ENCODE assay signal across 8 cellular contexts in the genomic region with DNA sequence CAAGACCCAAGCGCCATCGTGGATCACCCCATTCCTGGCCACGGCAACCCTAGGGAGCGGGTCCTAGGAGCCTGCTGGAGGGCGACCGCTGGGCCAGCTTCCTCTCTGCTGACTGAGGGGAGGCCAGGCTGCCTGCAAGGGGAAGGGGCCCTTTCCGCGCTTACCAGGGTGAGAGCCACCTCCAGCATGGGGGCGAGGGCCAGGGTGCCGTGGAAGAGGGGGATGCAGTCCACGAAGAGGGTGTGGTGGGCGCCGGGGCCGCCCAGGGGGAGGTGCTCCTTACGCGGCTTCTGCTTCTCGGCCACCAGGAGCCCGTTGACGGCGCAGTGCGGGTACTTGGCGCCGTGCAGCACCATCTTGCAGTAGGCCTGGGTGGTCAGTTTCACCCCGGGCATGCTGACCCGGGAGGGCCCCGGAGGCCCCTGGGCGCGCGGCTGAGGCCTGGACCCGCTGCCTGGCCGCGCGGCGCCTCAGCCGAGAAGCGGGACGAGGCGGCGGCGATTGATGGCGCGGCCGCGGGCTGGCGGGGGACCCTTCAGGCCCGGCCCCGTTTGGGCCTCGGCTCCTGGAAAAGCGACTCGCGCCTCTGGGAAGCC. TPM values are rescaled to one million over a fixed set of nuclear protein-coding genes. Genes with fewer than 3 reads are reported as not detected.
DNase-seq lines count a peak whose midpoint lies in the region; FAIRE-seq and TF ChIP-seq lines count a peak whose summit lies in the region.

No MANE protein-coding gene starts in this region.

- no peaks in the 10 kb centered on the region for H3K4me1 ChIP-seq in iPS DF 6.9 (ENCODE audit: control insufficient read depth, insufficient read depth, low read length)
- peaks cover 0 to 2% of the 10 kb centered on the region in 2 donors for H3K4me1 ChIP-seq in small intestine (ENCODE audit: control insufficient read depth in 2 of 2, insufficient read depth in 1 of 2, low read depth in 1 of 2, low read length in 1 of 2)

- H3K4me3 ChIP-seq in iPS DF 6.9 (ENCODE audit: low read length) (peak overlapping the region; percentile 96), small intestine (ENCODE audit: low read depth in 1 of 2, low read length in 2 of 2) (peak overlapping the region; percentile 93 to 97)

- H3K9me3 ChIP-seq in iPS DF 6.9 (ENCODE audit: control insufficient read depth, insufficient read depth, low read length): no peaks in the 10 kb centered on the region
- no peaks in the 10 kb centered on the region for H3K9me3 ChIP-seq in small intestine (ENCODE audit: control insufficient read depth, low read depth)

- H3K27ac ChIP-seq in iPS DF 6.9 (ENCODE audit: low read length) (no peak overlapping the region), small intestine (ENCODE audit: low read depth in 1 of 2, low read length in 1 of 2) (peak overlapping the region; percentile 54 to 94)

- peaks cover 38% of the 10 kb centered on the region for H3K36me3 Mint-ChIP-seq in activated naive CD8-positive, alpha-beta T cell treated with anti-CD3 and anti-CD28 coated beads for 36 hours

- CTCF ChIA-PET in HEK293T (lab: Yijun Ruan, JAX): interaction anchor here (1.2 kb wide), 1 partner anchor 21 kb away, joined by 3 read pairs; no protein-coding TSS in a partner anchor

- POLR2A ChIA-PET in HEK293T (lab: Yijun Ruan, JAX): no interaction called here

- H3K9me3 Mint-ChIP-seq in activated naive CD8-positive, alpha-beta T cell treated with anti-CD3 and anti-CD28 coated beads for 36 hours: no peaks in the 10 kb centered on the region

- no peak for FAIRE-seq in small intestine (lab: Jason Lieb, UNC)

- H3K4me3 Mint-ChIP-seq in activated naive CD8-positive, alpha-beta T cell treated with anti-CD3 and anti-CD28 coated beads for 36 hours: peak overlapping the region; percentile 90

- H3K4me1 Mint-ChIP-seq in activated naive CD8-positive, alpha-beta T cell treated with anti-CD3 and anti-CD28 coated beads for 36 hours: peaks cover 62% of the 10 kb centered on the region

- H3K36me3 ChIP-seq in iPS DF 6.9 (ENCODE audit: control insufficient read depth, insufficient read depth, low read length) (peaks cover 18% of the 10 kb centered on the region), small intestine (ENCODE audit: control insufficient read depth in 2 of 2, insufficient read depth in 2 of 2, low read length in 2 of 2) (peaks cover 9% of the 10 kb centered on the region in 2 donors)

- DNase-seq in NCI-H146 (lab: John Stamatoyannopoulos, UW) (peak; percentile 16), NCI-H146 treated with DMSO at 0.1 percent for 48 hours (lab: John Stamatoyannopoulos, UW; ENCODE audit: unreplicated experiment) (no peak), HEK293T (ENCODE audit: extremely low spot score) (peak; percentile 55), NCI-H69 (lab: John Stamatoyannopoulos, UW) (peak; percentile 13), iPS DF 6.9 (ENCODE audit: low read depth, low spot score) (no peak), small intestine (no peak), OCI-M1 (lab: John Stamatoyannopoulos, UW) (no peak)
- DNase-seq in activated naive CD8-positive, alpha-beta T cell treated with anti-CD3 and anti-CD28 coated beads for 36 hours: peak; percentile 57

- no peaks in the 10 kb centered on the region for H3K27me3 ChIP-seq in iPS DF 6.9 (ENCODE audit: control insufficient read depth, insufficient read depth, low read length)
- no peaks in the 10 kb centered on the region for H3K27me3 ChIP-seq in small intestine (ENCODE audit: control insufficient read depth in 2 of 2, insufficient read depth in 2 of 2, low read length in 2 of 2)

- no peaks in the 10 kb centered on the region for H3K27me3 Mint-ChIP-seq in activated naive CD8-positive, alpha-beta T cell treated with anti-CD3 and anti-CD28 coated beads for 36 hours

- no CpG with 5 or more reads among the region's 51 CpGs for WGBS in iPS DF 6.9 (ENCODE audit: insufficient coverage, insufficient read length)
- WGBS in small intestine, 3 donors: 0% methylated on average over 37 to 51 of the region's 51 CpGs

- peak overlapping the region; percentile 92 for H3K27ac Mint-ChIP-seq in activated naive CD8-positive, alpha-beta T cell treated with anti-CD3 and anti-CD28 coated beads for 36 hours

TF ChIP-seq in HEK293T, 16 proteins besides CTCF, POLR2A, EP300 and RAD21:
- TF ChIP-seq TARDBP (IDR thresholded peaks at IDR 0.05) (no peak), SP1 (IDR thresholded peaks at IDR 0.05) (no peak), LEF1 (IDR thresholded peaks at IDR 0.05; ENCODE audit: borderline replicate concordance) (no peak), SUZ12 (IDR thresholded peaks at IDR 0.05) (no peak), ELF4 (IDR thresholded peaks at IDR 0.05) (no peak), HDGF (IDR thresholded peaks at IDR 0.05; ENCODE audit: borderline replicate concordance) (no peak), FOXK2 (IDR thresholded peaks at IDR 0.05) (no peak), ARNT (IDR thresholded peaks at IDR 0.05) (no peak), FOXA1 (IDR thresholded peaks at IDR 0.05) (no peak), NFRKB (IDR thresholded peaks at IDR 0.05) (no peak), ZNF384 (IDR thresholded peaks at IDR 0.05) (no peak), FOXM1 (IDR thresholded peaks at IDR 0.05; ENCODE audit: borderline replicate concordance) (no peak), BHLHE40 (IDR thresholded peaks at IDR 0.05; ENCODE audit: borderline replicate concordance) (no peak), CTBP1 (IDR thresholded peaks at IDR 0.05; ENCODE audit: borderline replicate concordance) (no peak), L3MBTL2 (conservative IDR thresholded peaks at IDR 0.05) (no peak)

RNA-seq across cellular contexts. Expression of a gene that starts 0.3 kb away (rescaled TPM):
- total RNA-seq in activated naive CD8-positive, alpha-beta T cell treated with anti-CD3 and anti-CD28 coated beads for 36 hours: 10 to 100 TPM; 49.4 to 51.0 TPM
- polyA plus RNA-seq in small intestine: 10 to 100 TPM; 16.2 to 21.2 (median 19.2) TPM

RNA-seq across cellular contexts. Expression of a gene that starts 0.5 kb away (rescaled TPM):
- 100 to 1,000 TPM; 524 to 548 TPM for total RNA-seq in activated naive CD8-positive, alpha-beta T cell treated with anti-CD3 and anti-CD28 coated beads for 36 hours
- 1,000 to 10,000 TPM; 1,503 to 2,645 (median 2,330) TPM for polyA plus RNA-seq in small intestine

RNA-seq across cellular contexts. Expression of a gene that starts 48.1 kb away (rescaled TPM):
- 1 to 10 TPM; 1.5 to 1.6 TPM for total RNA-seq in activated naive CD8-positive, alpha-beta T cell treated with anti-CD3 and anti-CD28 coated beads for 36 hours
- 1 to 10 TPM in 2 of 3 donors, not detected in 1; 1.2 to 4.9 TPM for polyA plus RNA-seq in small intestine

Comparison
In these comparisons a context has a peak if more than half of its experiments do, and no peak if none do; other contexts are left out.
1. DNase-seq: peak in NCI-H146 (single experiment), HEK293T (single experiment), NCI-H69 (single experiment) and activated naive CD8-positive, alpha-beta T cell treated with anti-CD3 and anti-CD28 coated beads for 36 hours (single experiment); none in NCI-H146 treated with DMSO at 0.1 percent for 48 hours (single experiment), iPS DF 6.9 (single experiment), small intestine (single experiment) and OCI-M1 (single experiment).